In the genomic region with DNA sequence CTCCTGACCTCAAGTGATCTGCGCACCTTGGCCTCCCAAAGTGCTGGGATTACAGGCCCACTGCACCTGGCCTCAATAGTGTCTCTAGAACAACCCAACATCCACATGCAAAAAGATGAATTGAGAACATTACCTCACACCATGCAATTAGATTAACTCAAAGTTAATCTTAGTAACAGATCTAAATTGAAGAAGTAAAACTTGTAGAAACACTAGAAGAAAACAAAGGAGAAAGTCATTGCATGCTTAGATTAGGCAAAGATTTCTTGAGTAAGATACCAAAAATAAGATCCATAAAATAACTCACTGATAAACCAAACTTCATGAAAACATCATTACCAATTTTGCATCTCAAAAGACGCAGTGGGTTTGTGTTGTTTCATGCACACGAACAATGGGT, we compare ENCODE assay signal across 30 cellular contexts.
"Had no signal": no experiment of that assay in that cellular context is flagged by ENCODE, and none has a peak within 500 bp of the region (broad histone marks: within the 10 kb centered on the region; RNA-seq: fewer than 3 reads in every experiment).

No MANE protein-coding gene starts in this region.

- DNase-seq: activated B cell treated with CpG ODN at 0.5 μM for 24 hours; activated CD4-positive, alpha-beta memory T cell treated with anti-CD3 and anti-CD28 coated beads for 36 hours; activated CD4-positive, alpha-beta T cell treated with anti-CD3 and anti-CD28 coated beads, Interleukin-2, amount 10 ng/mL, durations not matched to agents 24 days and 14 days; activated CD8-positive, alpha-beta memory T cell treated with anti-CD3 and anti-CD28 coated beads, Interleukin-2, amount 50 U/mL, for 48 hours; activated gamma-delta T cell treated with Interleukin-2 at 50 U/mL for 16 hours; activated naive CD4-positive, alpha-beta T cell treated with anti-CD3 and anti-CD28 coated beads, Interleukin-2, amount 50 U/mL, for 16 hours; activated naive CD4-positive, alpha-beta T cell treated with Interleukin-2 at 50 U/mL for 16 hours; activated T-cell treated with anti-CD3 and anti-CD28 coated beads for 4 hours; activated T-cell treated with anti-CD3 and anti-CD28 coated beads, Interleukin-2, amount 50 U/mL, for 24 hours; activated T-cell treated with anti-CD3 and anti-CD28 coated beads, Interleukin-2, amount 50 U/mL, for 72 hours; amniotic stem cell; anterior cingulate cortex; brain microvascular endothelial cell; cortex of kidney; dermis blood vessel endothelial cell; effector CD4-positive, alpha-beta T cell; effector memory CD8-positive, alpha-beta T cell; erythroblast; foreskin keratinocyte; gastrocnemius medialis; glutamatergic neuron; heart left ventricle; T-helper 17 cell; T1000; WERI-Rb-1 had no signal

- ATAC-seq: activated CD4-positive, CD25-positive, alpha-beta regulatory T cell treated with anti-CD3 and anti-CD28 coated beads, Interleukin-2, amount 50 U/mL, for 24 hours; activated T-cell treated with anti-CD3 and anti-CD28 coated beads, Interleukin-2, amount 50 U/mL, for 72 hours; effector memory CD8-positive, alpha-beta T cell; foreskin keratinocyte; gastrocnemius medialis; heart left ventricle; T-helper 17 cell had no signal

- H3K27ac Mint-ChIP-seq: activated B cell treated with CpG ODN at 0.5 μM for 24 hours; activated CD4-positive, alpha-beta memory T cell treated with anti-CD3 and anti-CD28 coated beads for 36 hours; activated CD4-positive, alpha-beta T cell treated with anti-CD3 and anti-CD28 coated beads, Interleukin-2, amount 10 ng/mL, durations not matched to agents 24 days and 14 days; activated naive CD8-positive, alpha-beta T cell; activated T-cell treated with anti-CD3 and anti-CD28 coated beads, Interleukin-2, amount 50 U/mL, for 24 hours; activated T-cell treated with anti-CD3 and anti-CD28 coated beads, Interleukin-2, amount 50 U/mL, for 72 hours; effector memory CD8-positive, alpha-beta T cell; T-helper 17 cell; T-helper 2 cell treated with Interferon-gamma antibody and Interleukin-4, amounts not matched to agents 5 μg/mL and 100 μg/mL, for 36 hours had no signal

- H3K4me3 ChIP-seq: esophagus muscularis mucosa, gastrocnemius medialis, heart left ventricle had no signal

- H3K4me1 ChIP-seq: foreskin keratinocyte, gastrocnemius medialis had no signal

- H3K27ac ChIP-seq: brain microvascular endothelial cell, esophagus muscularis mucosa, foreskin keratinocyte, gastrocnemius medialis, heart left ventricle, WERI-Rb-1 had no signal

- H3K36me3 ChIP-seq: brain microvascular endothelial cell, gastrocnemius medialis, heart left ventricle, WERI-Rb-1 had no signal

- H3K4me3 Mint-ChIP-seq: activated B cell treated with CpG ODN at 0.5 μM for 24 hours; activated CD4-positive, alpha-beta memory T cell treated with anti-CD3 and anti-CD28 coated beads for 36 hours; activated CD4-positive, alpha-beta T cell treated with anti-CD3 and anti-CD28 coated beads, Interleukin-2, amount 10 ng/mL, durations not matched to agents 24 days and 14 days; activated T-cell treated with anti-CD3 and anti-CD28 coated beads, Interleukin-2, amount 50 U/mL, for 24 hours; activated T-cell treated with anti-CD3 and anti-CD28 coated beads, Interleukin-2, amount 50 U/mL, for 72 hours; central memory CD8-positive, alpha-beta T cell; effector memory CD8-positive, alpha-beta T cell; T-helper 17 cell; T-helper 2 cell treated with Interferon-gamma antibody and Interleukin-4, amounts not matched to agents 5 μg/mL and 100 μg/mL, for 36 hours had no signal

- H3K27me3 Mint-ChIP-seq: activated naive CD8-positive, alpha-beta T cell had no signal
